Comparison of ENCODE assay signal across 9 cellular contexts in genomic region chr2:26504002-26504401, GRCh38. TPM values are rescaled to one million over a fixed set of nuclear protein-coding genes. Genes with fewer than 3 reads are reported as not detected.
DNase-seq lines count a peak whose midpoint lies in the region; ATAC-seq, FAIRE-seq and TF ChIP-seq lines count a peak whose summit lies in the region.
"Had no signal": no experiment of that assay in that cellular context is flagged by ENCODE, and none has a peak within 500 bp of the region (broad histone marks: within the 10 kb centered on the region; RNA-seq: fewer than 3 reads in every experiment).

No MANE protein-coding gene starts in this region.

- peak overlapping the region; percentile 65 for H3K4me2 ChIP-seq in keratinocyte (ENCODE audit: control insufficient read depth, extremely low read depth, insufficient read depth, low read depth, low read length)

- intact Hi-C loops in heart left ventricle (cut with DNase I) (loop anchor here in 6 of 10 donors (5.0 to 10.0 kb wide), 2 partner anchors 71 to 73 kb away; no protein-coding TSS in a partner anchor), left ventricle myocardium superior (cut with micrococcal nuclease) (no loop called here), upper lobe of right lung (cut with DNase I) (no loop called here)
- intact Hi-C loops in activated CD8-positive, alpha-beta T cell treated with anti-CD3 and anti-CD28 coated beads for 36 hours (cut with micrococcal nuclease): loop anchor here (5.0 kb wide), 1 partner anchor 73 kb away; no protein-coding TSS in a partner anchor

- POLR2A ChIA-PET in activated CD8-positive, alpha-beta T cell treated with anti-CD3 and anti-CD28 coated beads for 36 hours (lab: Charles Lee): no interaction called here

- no peak for TF ChIP-seq POLR2A in heart left ventricle (IDR thresholded peaks at IDR 0.05)

- no peak overlapping the region for H3K9ac ChIP-seq in keratinocyte (ENCODE audit: control insufficient read depth, extremely low read depth, insufficient read depth, low read length)

- H3K27ac ChIP-seq in heart left ventricle (no peak overlapping the region), keratinocyte (ENCODE audit: control insufficient read depth, insufficient read depth, low read length) (no peak overlapping the region), upper lobe of right lung (no peak overlapping the region)

- H3K4me3 Mint-ChIP-seq in activated CD8-positive, alpha-beta T cell treated with anti-CD3 and anti-CD28 coated beads for 36 hours: peak overlapping the region; percentile 71

- FAIRE-seq in keratinocyte (lab: Jason Lieb, UNC): no peak
- FAIRE-seq: endometrium had no signal

- H4K20me1 ChIP-seq in keratinocyte (ENCODE audit: control insufficient read depth, extremely low read depth, insufficient read depth, low read length): no peaks in the 10 kb centered on the region

- WGBS in heart left ventricle, 4 donors: 46 to 60% (median 52%) methylated on average over 13 of the region's 13 CpGs

- H3K27ac Mint-ChIP-seq in activated CD8-positive, alpha-beta T cell treated with anti-CD3 and anti-CD28 coated beads for 36 hours: peak overlapping the region; percentile 55

- dilution Hi-C loops in keratinocyte (cut with MboI; ENCODE audit: extremely low pct_ligation_motif_present, low sequenced_read_pairs): no loop called here

- DNase-seq in heart left ventricle (peak in 2 of 5 donors; percentile 15 to 17), left ventricle myocardium superior (no peak), keratinocyte (ENCODE audit: low read depth, low spot score) (no peak), upper lobe of right lung (no peak), GM19240 (ENCODE audit: insufficient read length, low spot score) (no peak), NOMO-1 treated with DMSO at 0.1 percent for 48 hours (lab: John Stamatoyannopoulos, UW; ENCODE audit: unreplicated experiment) (no peak)
- no peak for DNase-seq in activated CD8-positive, alpha-beta T cell treated with anti-CD3 and anti-CD28 coated beads for 36 hours

- no peak for ATAC-seq in heart left ventricle
- ATAC-seq in left ventricle myocardium superior: no peak
- no peak for ATAC-seq in activated CD8-positive, alpha-beta T cell treated with anti-CD3 and anti-CD28 coated beads for 36 hours
- no peak for ATAC-seq in upper lobe of right lung
- no peak for ATAC-seq in GM21723 (IDR thresholded peaks at IDR 0.05; ENCODE audit: unreplicated experiment)

- no peaks in the 10 kb centered on the region for H3K36me3 ChIP-seq in heart left ventricle
- no peaks in the 10 kb centered on the region for H3K36me3 ChIP-seq in keratinocyte (ENCODE audit: control insufficient read depth in 2 of 2, extremely low read depth in 1 of 2, insufficient read depth in 2 of 2, low read length in 2 of 2)
- H3K36me3 ChIP-seq in upper lobe of right lung: no peaks in the 10 kb centered on the region

- H3K9me1 ChIP-seq in keratinocyte (ENCODE audit: control insufficient read depth, extremely low read depth, insufficient read depth, low read length): no peaks in the 10 kb centered on the region

- no peaks in the 10 kb centered on the region for H3K9me3 Mint-ChIP-seq in activated CD8-positive, alpha-beta T cell treated with anti-CD3 and anti-CD28 coated beads for 36 hours

- no peaks in the 10 kb centered on the region for H3K36me3 Mint-ChIP-seq in activated CD8-positive, alpha-beta T cell treated with anti-CD3 and anti-CD28 coated beads for 36 hours (ENCODE audit: low read depth)

- CTCF ChIA-PET in activated CD8-positive, alpha-beta T cell treated with anti-CD3 and anti-CD28 coated beads for 36 hours (lab: Charles Lee): interaction anchor here (0.6 to 5.2 kb wide), 18 partner anchors 15 to 258 kb away, joined by 3 to 42 read pairs (median 5); no protein-coding TSS in a partner anchor

- H2AFZ ChIP-seq in keratinocyte (ENCODE audit: control insufficient read depth, low read length): no peak overlapping the region

- TF ChIP-seq CTCF in heart left ventricle (IDR thresholded peaks at IDR 0.05) (no peak), keratinocyte (optimal IDR thresholded peaks at IDR 0.05 in 1 of 3, IDR thresholded peaks at IDR 0.05 in 1 of 3, conservative IDR thresholded peaks at IDR 0.05 in 1 of 3; ENCODE audit: extremely low read depth in 1 of 3, insufficient read depth in 2 of 3, low read length in 3 of 3) (no peak), upper lobe of right lung (IDR thresholded peaks at IDR 0.05) (no peak)
- no peak for TF ChIP-seq CTCF in activated CD8-positive, alpha-beta T cell treated with anti-CD3 and anti-CD28 coated beads for 36 hours (IDR thresholded peaks at IDR 0.05)

- H3K4me1 Mint-ChIP-seq in activated CD8-positive, alpha-beta T cell treated with anti-CD3 and anti-CD28 coated beads for 36 hours (ENCODE audit: low read depth): peaks cover 7% of the 10 kb centered on the region

- peaks cover 1% of the 10 kb centered on the region for H3K27me3 Mint-ChIP-seq in activated CD8-positive, alpha-beta T cell treated with anti-CD3 and anti-CD28 coated beads for 36 hours

- H3K4me1 ChIP-seq in heart left ventricle (peaks cover 0 to 12% (median 5%) of the 10 kb centered on the region in 12 donors), keratinocyte (ENCODE audit: control insufficient read depth, extremely low read depth, insufficient read depth, low read length) (no peaks in the 10 kb centered on the region), upper lobe of right lung (peaks cover 11% of the 10 kb centered on the region)

- H3K9me3 ChIP-seq in heart left ventricle (no peaks in the 10 kb centered on the region), keratinocyte (ENCODE audit: control insufficient read depth, low read depth, low read length) (no peaks in the 10 kb centered on the region), upper lobe of right lung (no peaks in the 10 kb centered on the region)

- H3K27me3 ChIP-seq in heart left ventricle (peaks cover 0 to 14% (median 0%) of the 10 kb centered on the region in 9 donors), keratinocyte (ENCODE audit: control insufficient read depth, extremely low read depth, insufficient read depth, low read length) (peaks cover 9% of the 10 kb centered on the region), upper lobe of right lung (no peaks in the 10 kb centered on the region)

- no peaks in the 10 kb centered on the region for H3K79me2 ChIP-seq in keratinocyte (ENCODE audit: control insufficient read depth, insufficient read depth, low read length)

- H3K4me3 ChIP-seq in heart left ventricle (peak overlapping the region in 7 of 12 donors; percentile 19 to 54 (median 50)), keratinocyte (ENCODE audit: control insufficient read depth in 2 of 3, extremely low read depth in 1 of 3, insufficient read depth in 2 of 3, low read depth in 1 of 3, low read length in 3 of 3) (no peak overlapping the region), upper lobe of right lung (peak overlapping the region; percentile 47)

RNA-seq across cellular contexts. Expression of gene OTOF, which starts 26.1 kb away (rescaled TPM):
- total RNA-seq in heart left ventricle (under 1 TPM in 1 of 9 donors, not detected in 8; 0.14 TPM), left ventricle myocardium superior (not detected), upper lobe of right lung (0.69 TPM)
- polyA plus RNA-seq in heart left ventricle (under 1 TPM; 0.03 to 0.04 TPM), keratinocyte (not detected in 3 replicates)
- total RNA-seq in activated CD8-positive, alpha-beta T cell treated with anti-CD3 and anti-CD28 coated beads for 36 hours: under 1 TPM; 0.60 to 0.81 TPM
- polyA plus RNA-seq in keratinocyte (2011; ENCODE audit: low read depth): not detected
- not detected in 2 replicates for polyA plus RNA-seq in keratinocyte (2011; cell fraction: cytosol; rRNA removed)
- polyA plus RNA-seq in keratinocyte (2011; cell fraction: nucleus; rRNA removed): 0.03 TPM in 1 of 2 replicates, not detected in the other
- polyA plus RNA-seq in keratinocyte (2012; ENCODE audit: low replicate concordance): not detected in 2 replicates
- polyA minus RNA-seq in keratinocyte: not detected in 3 replicates
- polyA minus RNA-seq in keratinocyte (2011; cell fraction: cytosol; rRNA and poly(A)+ RNA removed): not detected
- not detected in 2 replicates for polyA minus RNA-seq in keratinocyte (2011; cell fraction: nucleus; rRNA and poly(A)+ RNA removed)

Comparison
In these comparisons a context has a peak if more than half of its experiments do, and no peak if none do; other contexts are left out.
1. intact Hi-C loops: an anchor here in heart left ventricle (5.0 to 10.0 kb wide) and activated CD8-positive, alpha-beta T cell treated with anti-CD3 and anti-CD28 coated beads for 36 hours (5.0 kb wide); none called in left ventricle myocardium superior and upper lobe of right lung.
2. H3K4me3 ChIP-seq: peak in heart left ventricle (7 of 12) and upper lobe of right lung (single experiment); none in keratinocyte (0 of 3).